ENCODE assay signal across 8 cellular contexts in the genomic region with DNA sequence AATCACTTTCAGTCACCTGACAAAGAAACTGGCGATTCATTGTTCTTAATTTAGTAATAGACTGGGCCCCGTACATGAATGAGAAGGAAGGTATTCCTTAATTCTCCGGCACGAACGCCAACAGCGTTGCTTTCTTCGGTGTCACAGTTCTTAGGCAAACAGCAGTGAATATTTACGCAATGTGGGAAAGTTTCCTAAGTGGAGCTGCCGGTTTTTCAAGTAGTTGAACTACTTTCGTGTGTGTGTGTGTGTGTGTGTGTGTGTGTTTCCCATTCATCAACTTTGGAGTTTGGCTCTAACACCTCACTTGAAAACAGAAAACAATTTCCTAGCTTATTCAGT. TPM values are rescaled to one million over a fixed set of nuclear protein-coding genes. Genes with fewer than 3 reads are reported as not detected.
DNase-seq lines count a peak whose midpoint lies in the region; ATAC-seq, FAIRE-seq and TF ChIP-seq lines count a peak whose summit lies in the region.

No MANE protein-coding gene starts in this region.

- no peaks in the 10 kb centered on the region for H3K9me3 Mint-ChIP-seq in activated CD8-positive, alpha-beta memory T cell treated with anti-CD3 and anti-CD28 coated beads, Interleukin-2, amount 10 ng/mL, durations not matched to agents 7 days and 5 days (ENCODE audit: low read depth)

- CTCF ChIA-PET in activated CD8-positive, alpha-beta memory T cell treated with anti-CD3 and anti-CD28 coated beads, Interleukin-2, amount 10 ng/mL, durations not matched to agents 7 days and 5 days (lab: Charles Lee): interaction anchor here (1.1 to 2.1 kb wide), 3 partner anchors 51 to 97 kb away, joined by 3 to 6 read pairs (median 3); no protein-coding TSS in a partner anchor
- CTCF ChIA-PET in H1 (lab: Charles Lee; ENCODE audit: partially characterized antibody): interaction anchor here (0.6 to 1.7 kb wide), 3 partner anchors 65 to 102 kb away, joined by 3 to 5 read pairs (median 3); no protein-coding TSS in a partner anchor

- POLR2A ChIA-PET in H1 (lab: Charles Lee; ENCODE audit: partially characterized antibody): interaction anchor here (1.3 to 1.4 kb wide), 3 partner anchors 8 to 87 kb away, joined by 3 to 5 read pairs (median 3); a partner anchor contains a TSS

- H3K27me3 Mint-ChIP-seq in activated CD8-positive, alpha-beta memory T cell treated with anti-CD3 and anti-CD28 coated beads, Interleukin-2, amount 10 ng/mL, durations not matched to agents 7 days and 5 days: peaks cover 6% of the 10 kb centered on the region

- H3K4me1 Mint-ChIP-seq in activated CD8-positive, alpha-beta memory T cell treated with anti-CD3 and anti-CD28 coated beads, Interleukin-2, amount 10 ng/mL, durations not matched to agents 7 days and 5 days: peaks cover 26% of the 10 kb centered on the region

- FAIRE-seq in H1 (lab: Jason Lieb, UNC): peak; percentile 28

- H4K91ac ChIP-seq in H1 (replicated peaks; ENCODE audit: insufficient read length, low read length): no peak overlapping the region

- no peak overlapping the region for H3K23ac ChIP-seq in H1 (ENCODE audit: insufficient read length)

- H3K23me2 ChIP-seq in H1 (ENCODE audit: low read depth, low read length): peaks cover 2% of the 10 kb centered on the region; the same call in 1 of the 2 replicates

- H2AFZ ChIP-seq in H1 (ENCODE audit: low read length): peak overlapping the region; percentile 97

- TF ChIP-seq EP300 in H1 (IDR thresholded peaks at IDR 0.05; ENCODE audit: borderline replicate concordance in 1 of 2, low read depth in 2 of 2, low read length in 2 of 2): no peak

- no peak for DNase-seq in activated CD8-positive, alpha-beta memory T cell treated with anti-CD3 and anti-CD28 coated beads, Interleukin-2, amount 10 ng/mL, durations not matched to agents 7 days and 5 days
- DNase-seq in activated CD8-positive, alpha-beta memory T cell treated with anti-CD3 and anti-CD28 coated beads, Interleukin-2, amount 50 U/mL, for 48 hours: no peak
- DNase-seq in Peyer's patch (no peak), H1 (ENCODE audit: low read depth in 1 of 2, low spot score in 2 of 2) (no peak), G401 (ENCODE audit: low spot score) (no peak)

- H3K79me1 ChIP-seq in H1 (ENCODE audit: low read depth, low read length): no peaks in the 10 kb centered on the region

- H4K8ac ChIP-seq in H1 (ENCODE audit: extremely low read depth, insufficient read depth, low read length): no peak overlapping the region

- WGBS in H1 (ENCODE audit: extremely low coverage in 1 of 2, insufficient coverage in 1 of 2, insufficient read length in 1 of 2, insufficient replicate concordance in 2 of 2, low coverage in 1 of 2, low lambda C conversion rate in 2 of 2, missing lambda C conversion rate in 1 of 2), 2 experiments: 4% methylated on average over 3 of the region's 10 CpGs; no CpG with 5 or more reads in 1 of the 2 experiments

- no peak overlapping the region for H2BK15ac ChIP-seq in H1 (ENCODE audit: low read length)

- H2BK20ac ChIP-seq in H1 (ENCODE audit: low read length): no peak overlapping the region

- no peak overlapping the region for H2AK5ac ChIP-seq in H1 (ENCODE audit: low read depth, low read length)

- peak overlapping the region; percentile 46 to 69 (median 57) for H3K4me3 ChIP-seq in Peyer's patch
- H3K4me3 ChIP-seq in H1 (ENCODE audit: extremely low read depth in 1 of 4, insufficient read depth in 2 of 4, low read depth in 3 of 4, low read length in 4 of 4): peak overlapping the region; percentile 82 to 84 (median 84)
- peak overlapping the region; percentile 87 to 93 for H3K4me3 ChIP-seq in mucosa of rectum (ENCODE audit: low read length in 2 of 2)

- H3K79me2 ChIP-seq in H1 (ENCODE audit: control insufficient read depth in 1 of 2, insufficient read depth in 2 of 2, low read length in 2 of 2): no peaks in the 10 kb centered on the region

- H2BK12ac ChIP-seq in H1 (ENCODE audit: low read depth, low read length): no peak overlapping the region

- no peak overlapping the region for H2BK120ac ChIP-seq in H1 (replicated peaks; ENCODE audit: low read depth, low read length)

- no peak for TF ChIP-seq RAD21 in H1 (IDR thresholded peaks at IDR 0.05 in 1 of 2, conservative IDR thresholded peaks at IDR 0.05 in 1 of 2; ENCODE audit: low read depth in 2 of 2, low read length in 2 of 2)

- no peak overlapping the region for H3K14ac ChIP-seq in H1 (ENCODE audit: insufficient read length)

- H3K9ac ChIP-seq in H1 (replicated peaks in 1 of 4; ENCODE audit: extremely low read depth in 1 of 4, low read depth in 3 of 4, low read length in 3 of 4) (peak overlapping the region in 3 of 4 experiments; percentile 48 to 85 (median 66); a peak in 6 of 7 replicates), mucosa of rectum (ENCODE audit: low read depth in 1 of 2, low read length in 2 of 2) (peak overlapping the region; percentile 75 to 83)

- H3K18ac ChIP-seq in H1 (ENCODE audit: extremely low read depth, low read length): no peak overlapping the region

- peak overlapping the region; percentile 16 for H3K56ac ChIP-seq in H1 (replicated peaks; ENCODE audit: insufficient read length, low read depth, low read length)

- H4K20me1 ChIP-seq in H1 (replicated peaks in 1 of 2; ENCODE audit: control insufficient read depth in 1 of 2, insufficient read depth in 2 of 2, low read length in 2 of 2): no peaks in the 10 kb centered on the region

- H3K9me3 ChIP-seq in Peyer's patch: no peaks in the 10 kb centered on the region
- H3K9me3 ChIP-seq in H1 (ENCODE audit: insufficient read depth in 2 of 2, low read depth in 1 of 2, low read length in 1 of 2): no peaks in the 10 kb centered on the region
- no peaks in the 10 kb centered on the region for H3K9me3 ChIP-seq in mucosa of rectum (ENCODE audit: control insufficient read depth in 2 of 2, low read length in 2 of 2)

- H2BK5ac ChIP-seq in H1 (ENCODE audit: low read depth, low read length): no peak overlapping the region

- peak overlapping the region; percentile 64 to 72 for H3K4me2 ChIP-seq in H1 (ENCODE audit: insufficient read depth in 1 of 2, low read depth in 2 of 2, low read length in 2 of 2)

- no peaks in the 10 kb centered on the region for H3K4me1 ChIP-seq in Peyer's patch
- no peaks in the 10 kb centered on the region for H3K4me1 ChIP-seq in H1 (replicated peaks in 1 of 4; ENCODE audit: control insufficient read depth in 3 of 4, insufficient read depth in 4 of 4, low read length in 3 of 4)
- H3K4me1 ChIP-seq in mucosa of rectum (ENCODE audit: control insufficient read depth in 2 of 2, insufficient read depth in 2 of 2, low read length in 2 of 2): peaks cover 0 to 4% of the 10 kb centered on the region in 2 donors

- ATAC-seq in activated CD8-positive, alpha-beta memory T cell treated with anti-CD3 and anti-CD28 coated beads, Interleukin-2, amount 10 ng/mL, durations not matched to agents 7 days and 5 days: no peak
- ATAC-seq in HG03457 (IDR thresholded peaks at IDR 0.05; ENCODE audit: unreplicated experiment): no peak
- ATAC-seq in HG02885 (IDR thresholded peaks at IDR 0.05; ENCODE audit: poor library complexity, unreplicated experiment): no peak

- peak overlapping the region; percentile 92 for H3K4me3 Mint-ChIP-seq in activated CD8-positive, alpha-beta memory T cell treated with anti-CD3 and anti-CD28 coated beads, Interleukin-2, amount 10 ng/mL, durations not matched to agents 7 days and 5 days

- H4K5ac ChIP-seq in H1 (ENCODE audit: insufficient read length, low read depth, low read length): no peak overlapping the region

- no peak overlapping the region for H3K4ac ChIP-seq in H1 (replicated peaks; ENCODE audit: insufficient read length, low read depth, low read length)

- no peaks in the 10 kb centered on the region for H3K36me3 ChIP-seq in Peyer's patch
- no peaks in the 10 kb centered on the region for H3K36me3 ChIP-seq in H1 (ENCODE audit: control insufficient read depth in 2 of 4, insufficient read depth in 4 of 4, low read length in 3 of 4)
- H3K36me3 ChIP-seq in mucosa of rectum (ENCODE audit: control insufficient read depth in 2 of 2, insufficient read depth in 2 of 2, low read length in 2 of 2): no peaks in the 10 kb centered on the region

- H3K27ac ChIP-seq in Peyer's patch (peak overlapping the region; percentile 78 to 94 (median 91)), H1 (ENCODE audit: low read depth, low read length) (peak overlapping the region; percentile 93; the same call in 1 of the 2 replicates), mucosa of rectum (ENCODE audit: low read depth in 2 of 2, low read length in 2 of 2) (peak overlapping the region; percentile 91 to 96)

- no peaks in the 10 kb centered on the region for H3K27me3 ChIP-seq in Peyer's patch
- H3K27me3 ChIP-seq in H1 (replicated peaks in 1 of 4; ENCODE audit: control insufficient read depth in 3 of 4, extremely low read depth in 1 of 4, insufficient read depth in 3 of 4, low read length in 3 of 4): no peaks in the 10 kb centered on the region; a peak in 1 of 7 replicates
- peaks cover 2 to 5% of the 10 kb centered on the region in 2 donors for H3K27me3 ChIP-seq in mucosa of rectum (ENCODE audit: control insufficient read depth in 2 of 2, insufficient read depth in 2 of 2, low read length in 2 of 2)

- no peak for TF ChIP-seq POLR2A in Peyer's patch (IDR thresholded peaks at IDR 0.05)
- TF ChIP-seq POLR2A in H1 (IDR thresholded peaks at IDR 0.05; ENCODE audit: control extremely low read depth in 1 of 2, low read depth in 2 of 2, low read length in 2 of 2): no peak

- TF ChIP-seq CTCF in Peyer's patch (IDR thresholded peaks at IDR 0.05) (no peak), H1 (IDR thresholded peaks at IDR 0.05; ENCODE audit: control extremely low read depth in 1 of 3, insufficient read depth in 1 of 3, low read depth in 1 of 3, low read length in 3 of 3) (no peak)

- in situ Hi-C loops in G401 (cut with HindIII; ENCODE audit: low sequenced_read_pairs): no loop called here

- peak overlapping the region; percentile 98 for H3K27ac Mint-ChIP-seq in activated CD8-positive, alpha-beta memory T cell treated with anti-CD3 and anti-CD28 coated beads, Interleukin-2, amount 10 ng/mL, durations not matched to agents 7 days and 5 days

- peaks cover 4% of the 10 kb centered on the region for H3K36me3 Mint-ChIP-seq in activated CD8-positive, alpha-beta memory T cell treated with anti-CD3 and anti-CD28 coated beads, Interleukin-2, amount 10 ng/mL, durations not matched to agents 7 days and 5 days

RNA-seq across cellular contexts. Expression of a gene that starts 0.7 kb away (rescaled TPM):
- total RNA-seq in activated CD8-positive, alpha-beta memory T cell treated with anti-CD3 and anti-CD28 coated beads, Interleukin-2, amount 10 ng/mL, durations not matched to agents 7 days and 5 days: 10 to 100 TPM; 10.0 to 12.6 TPM
- 10 to 100 TPM in 2 of 4 donors, 1 to 10 TPM in 2; 4.0 to 13.2 (median 8.0) TPM for total RNA-seq in Peyer's patch
- 12.7 and 13.5 TPM in 2 replicates for total RNA-seq in H1 (2021; fragmentation: NEBNext Ultra II Directional; extraction: Animal tissue kit (Norgen Biotek cat#: 25700))
- 3.8 and 6.1 TPM in 2 replicates for polyA plus RNA-seq in H1 (2011; rRNA removed)
- 6.5 TPM for polyA plus RNA-seq in H1 (2011; cell fraction: cytosol; rRNA removed)
- polyA plus RNA-seq in H1 (2011; cell fraction: nucleus; rRNA removed): 1.3 TPM
- polyA plus RNA-seq in H1 (2012, experiment 1 of 2): 4.6 to 8.0 TPM (median 5.3 TPM) in 4 replicates
- 0.84 TPM for polyA plus RNA-seq in H1 (2012, experiment 2 of 2)
- 8.6 TPM for polyA plus RNA-seq in H1 (2013, experiment 1 of 2)
- 8.7 TPM for polyA plus RNA-seq in H1 (2013, experiment 2 of 2)
- polyA minus RNA-seq in H1 (2011; rRNA and poly(A)+ RNA removed): 8.9 and 9.3 TPM in 2 replicates
- 4.8 TPM for polyA minus RNA-seq in H1 (2011; cell fraction: cytosol; rRNA and poly(A)+ RNA removed)
- 1.2 TPM for polyA minus RNA-seq in H1 (2011; cell fraction: nucleus; rRNA and poly(A)+ RNA removed)
- total RNA-seq in G401 (2014; rRNA removed; shearing (Covaris generic)): 5.3 and 10.5 TPM in 2 replicates

RNA-seq across cellular contexts. Expression of a gene that starts 55.4 kb away (rescaled TPM):
- total RNA-seq in activated CD8-positive, alpha-beta memory T cell treated with anti-CD3 and anti-CD28 coated beads, Interleukin-2, amount 10 ng/mL, durations not matched to agents 7 days and 5 days: not detected
- not detected for total RNA-seq in Peyer's patch
- total RNA-seq in H1 (2021; fragmentation: NEBNext Ultra II Directional; extraction: Animal tissue kit (Norgen Biotek cat#: 25700)): not detected in 2 replicates
- 0.02 TPM in 1 of 2 replicates, not detected in the other for polyA plus RNA-seq in H1 (2011; rRNA removed)
- 0.03 TPM for polyA plus RNA-seq in H1 (2011; cell fraction: cytosol; rRNA removed)
- polyA plus RNA-seq in H1 (2011; cell fraction: nucleus; rRNA removed): 0.06 TPM
- polyA plus RNA-seq in H1 (2012, experiment 1 of 2): not detected in 4 replicates
- polyA plus RNA-seq in H1 (2012, experiment 2 of 2): not detected
- 0.06 TPM for polyA plus RNA-seq in H1 (2013, experiment 1 of 2)
- 0.04 TPM for polyA plus RNA-seq in H1 (2013, experiment 2 of 2)
- polyA minus RNA-seq in H1 (2011; rRNA and poly(A)+ RNA removed): 0.06 and 0.22 TPM in 2 replicates
- not detected for polyA minus RNA-seq in H1 (2011; cell fraction: cytosol; rRNA and poly(A)+ RNA removed)
- polyA minus RNA-seq in H1 (2011; cell fraction: nucleus; rRNA and poly(A)+ RNA removed): 0.30 TPM
- total RNA-seq in G401 (2014; rRNA removed; shearing (Covaris generic)): not detected in 2 replicates
